In genomic region chr16:69397821-69398521, GRCh38 we compare ENCODE assay signal across 8 cellular contexts. TPM values are rescaled to one million over a fixed set of nuclear protein-coding genes. Genes with fewer than 3 reads are reported as not detected.
DNase-seq lines count a peak whose midpoint lies in the region; ATAC-seq and TF ChIP-seq lines count a peak whose summit lies in the region.

No MANE protein-coding gene starts in this region.

- peak overlapping the region; percentile 48 for H3K4me3 ChIP-seq in epithelial cell of proximal tubule (ENCODE audit: low read depth, low read length)

- DNase-seq in 8988T (peak; percentile 53), GM10248 (ENCODE audit: extremely low spot score) (no peak), RPMI7951 (ENCODE audit: low read depth) (peak; percentile 87), epithelial cell of proximal tubule (ENCODE audit: low read depth) (peak; percentile 91), myocyte (ENCODE audit: low read depth) (peak; percentile 93)

- POLR2A ChIA-PET in GM10248 (lab: Yijun Ruan, JAX): no interaction called here

- CTCF ChIA-PET in GM10248 (lab: Yijun Ruan, JAX): interaction anchor here (0.9 to 6.0 kb wide), 6 partner anchors 9 to 356 kb away, joined by 3 to 78 read pairs (median 7); partner anchors contain the start of genes NOB1 and TERF2

- ATAC-seq in HG03139 (IDR thresholded peaks at IDR 0.05; ENCODE audit: unreplicated experiment) (no peak), HG02938 (IDR thresholded peaks at IDR 0.05; ENCODE audit: unreplicated experiment) (no peak), HG02798 (IDR thresholded peaks at IDR 0.05; ENCODE audit: poor library complexity, unreplicated experiment) (no peak)

- TF ChIP-seq CTCF in GM10248 (IDR thresholded peaks at IDR 0.05; ENCODE audit: control extremely low read depth, extremely low read depth, low read depth, missing control alignments) (peak; percentile 8), epithelial cell of proximal tubule (conservative IDR thresholded peaks at IDR 0.05; ENCODE audit: low read depth, low read length) (peak; percentile 68)

RNA-seq across cellular contexts. Expression of gene TERF2, which starts 12.2 kb away (rescaled TPM):
- total RNA-seq in RPMI7951 (2014; rRNA removed; shearing (Covaris generic)): 8.1 and 8.9 TPM in 2 replicates
- total RNA-seq in epithelial cell of proximal tubule (4.1 and 7.4 TPM in 2 replicates), myocyte (15.6 and 18.0 TPM in 2 replicates)
- 27.0 TPM for polyA plus RNA-seq in myocyte (2012)

RNA-seq across cellular contexts. Expression of gene CYB5B, which starts 26.4 kb away (rescaled TPM):
- total RNA-seq in RPMI7951 (2014; rRNA removed; shearing (Covaris generic)): 111 and 166 TPM in 2 replicates
- total RNA-seq in epithelial cell of proximal tubule (54.0 and 97.6 TPM in 2 replicates), myocyte (88.6 and 220 TPM in 2 replicates)
- 133 TPM for polyA plus RNA-seq in myocyte (2012)

RNA-seq across cellular contexts. Expression of gene TMED6, which starts 46.4 kb away (rescaled TPM):
- not detected in 2 replicates for total RNA-seq in RPMI7951 (2014; rRNA removed; shearing (Covaris generic))
- total RNA-seq in epithelial cell of proximal tubule (not detected in 2 replicates), myocyte (0.36 TPM in 1 of 2 replicates, not detected in the other)
- 0.74 TPM for polyA plus RNA-seq in myocyte (2012)

RNA-seq across cellular contexts. Expression of gene NIP7, which starts 58.4 kb away (rescaled TPM):
- total RNA-seq in RPMI7951 (2014; rRNA removed; shearing (Covaris generic)): 34.5 and 39.3 TPM in 2 replicates
- total RNA-seq in epithelial cell of proximal tubule (27.2 and 42.9 TPM in 2 replicates), myocyte (20.5 and 22.9 TPM in 2 replicates)
- 19.7 TPM for polyA plus RNA-seq in myocyte (2012)

RNA-seq across cellular contexts. Expression of gene COG8, which starts 58.6 kb away (rescaled TPM):
- total RNA-seq in RPMI7951 (2014; rRNA removed; shearing (Covaris generic)): 29.0 and 30.0 TPM in 2 replicates
- total RNA-seq in epithelial cell of proximal tubule: 39.4 and 45.4 TPM in 2 replicates
- 55.0 and 68.6 TPM in 2 replicates for total RNA-seq in myocyte
- 35.4 TPM for polyA plus RNA-seq in myocyte (2012)
